In genomic region chr9:136059851-136060670, GRCh38 we compare ENCODE assay signal across 14 cellular contexts. TPM values are rescaled to one million over a fixed set of nuclear protein-coding genes. Genes with fewer than 3 reads are reported as not detected.
DNase-seq lines count a peak whose midpoint lies in the region; ATAC-seq and TF ChIP-seq lines count a peak whose summit lies in the region.
"Had no signal": no experiment of that assay in that cellular context is flagged by ENCODE, and none has a peak within 500 bp of the region (broad histone marks: within the 10 kb centered on the region; RNA-seq: fewer than 3 reads in every experiment).

No MANE protein-coding gene starts in this region.

- 66% methylated on average over 29 of the region's 29 CpGs for WGBS in hepatocyte (ENCODE audit: low lambda C conversion rate, missing lambda C conversion rate)

- no peaks in the 10 kb centered on the region for H3K9me2 ChIP-seq in hepatocyte (replicated peaks; ENCODE audit: insufficient read depth)

- TF ChIP-seq CTCF in left ventricle myocardium inferior (IDR thresholded peaks at IDR 0.05; ENCODE audit: borderline replicate concordance) = no peak
- TF ChIP-seq CTCF in right atrium auricular region (IDR thresholded peaks at IDR 0.05) = no peak
- no peak for TF ChIP-seq CTCF in hepatocyte (IDR thresholded peaks at IDR 0.05; ENCODE audit: poor library complexity)

- peak overlapping the region; percentile 52 for H3K4me2 ChIP-seq in hepatocyte

- intact Hi-C loops in left ventricle myocardium inferior (cut with micrococcal nuclease) = no loop called here

- H4K20me1 ChIP-seq in hepatocyte (ENCODE audit: insufficient read depth, poor library complexity, severe bottlenecking) = peaks cover 77% of the 10 kb centered on the region

- peak; percentile 12 for DNase-seq in left ventricle myocardium inferior
- DNase-seq in right atrium auricular region (ENCODE audit: low spot score) = no peak
- DNase-seq in SKM-1 (lab: John Stamatoyannopoulos, UW; ENCODE audit: unreplicated experiment) = peak; percentile 21
- peak; percentile 56 for DNase-seq in hepatocyte (ENCODE audit: low spot score)
- DNase-seq in RPMI8226 = no peak
- DNase-seq in NCI-H345 treated with DMSO at 0.1 percent for 48 hours (lab: John Stamatoyannopoulos, UW; ENCODE audit: unreplicated experiment) = no peak
- DNase-seq: activated naive CD8-positive, alpha-beta T cell treated with anti-CD3 and anti-CD28 coated beads for 36 hours; NCI-H187; occipital lobe; SIG-M5 had no signal

- peaks cover 92% of the 10 kb centered on the region for H3K79me2 ChIP-seq in hepatocyte

- peaks cover 53% of the 10 kb centered on the region for H3K4me1 ChIP-seq in left ventricle myocardium inferior
- peaks cover 0 to 32% of the 10 kb centered on the region in 2 donors for H3K4me1 ChIP-seq in right atrium auricular region
- peaks cover 29% of the 10 kb centered on the region for H3K4me1 ChIP-seq in hepatocyte (ENCODE audit: insufficient read depth)

- no peak overlapping the region for H3K4me3 ChIP-seq in left ventricle myocardium inferior
- no peak overlapping the region for H3K4me3 ChIP-seq in right atrium auricular region
- H3K4me3 ChIP-seq in hepatocyte = no peak overlapping the region
- H3K4me3 ChIP-seq: thyroid gland had no signal

- H3K9me3 ChIP-seq in left ventricle myocardium inferior (replicated peaks) (no peaks in the 10 kb centered on the region), right atrium auricular region (no peaks in the 10 kb centered on the region), hepatocyte (ENCODE audit: low read depth) (no peaks in the 10 kb centered on the region)
- H3K9me3 ChIP-seq: thyroid gland had no signal

- H3K27me3 ChIP-seq in left ventricle myocardium inferior (ENCODE audit: low read depth) (no peaks in the 10 kb centered on the region), right atrium auricular region (no peaks in the 10 kb centered on the region), hepatocyte (no peaks in the 10 kb centered on the region)
- H3K27me3 ChIP-seq: thyroid gland had no signal

- H2AFZ ChIP-seq in hepatocyte = no peak overlapping the region

- H3K36me3 ChIP-seq in left ventricle myocardium inferior (peaks cover 11% of the 10 kb centered on the region), right atrium auricular region (peaks cover 12% of the 10 kb centered on the region), hepatocyte (replicated peaks; ENCODE audit: insufficient read depth, low read depth) (no peaks in the 10 kb centered on the region)
- H3K36me3 ChIP-seq: thyroid gland had no signal

- ATAC-seq in HG03280 (IDR thresholded peaks at IDR 0.05; ENCODE audit: unreplicated experiment) (no peak), HG03571 (IDR thresholded peaks at IDR 0.05; ENCODE audit: unreplicated experiment) (no peak)

- no peak overlapping the region for H3K27ac ChIP-seq in left ventricle myocardium inferior (replicated peaks)
- no peak overlapping the region for H3K27ac ChIP-seq in right atrium auricular region
- peak overlapping the region; percentile 61 for H3K27ac ChIP-seq in hepatocyte
- H3K27ac ChIP-seq: C4-2B, thyroid gland had no signal

RNA-seq across cellular contexts. Expression of gene NACC2, which starts 35.0 kb away (rescaled TPM):
- total RNA-seq in left ventricle myocardium inferior (29.5 TPM), right atrium auricular region (10 to 100 TPM; 49.1 to 55.5 TPM), hepatocyte (12.3 and 13.0 TPM in 2 replicates)
- polyA plus RNA-seq in hepatocyte = 7.1 and 11.0 TPM in 2 replicates

RNA-seq across cellular contexts. Expression of gene TMEM250, which starts 58.6 kb away (rescaled TPM):
- total RNA-seq in left ventricle myocardium inferior = 15.1 TPM
- 10 to 100 TPM; 20.3 to 29.3 TPM for total RNA-seq in right atrium auricular region
- 32.9 and 37.8 TPM in 2 replicates for total RNA-seq in hepatocyte
- 45.3 and 47.6 TPM in 2 replicates for polyA plus RNA-seq in hepatocyte

Comparison
In these comparisons a context has a peak if more than half of its experiments do, and no peak if none do; other contexts are left out.
1. DNase-seq: peak in left ventricle myocardium inferior (single experiment), SKM-1 (single experiment) and hepatocyte (single experiment); none in right atrium auricular region (single experiment), RPMI8226 (single experiment) and NCI-H345 treated with DMSO at 0.1 percent for 48 hours (single experiment).